Comparison of ENCODE assay signal across 29 cellular contexts in the genomic region with DNA sequence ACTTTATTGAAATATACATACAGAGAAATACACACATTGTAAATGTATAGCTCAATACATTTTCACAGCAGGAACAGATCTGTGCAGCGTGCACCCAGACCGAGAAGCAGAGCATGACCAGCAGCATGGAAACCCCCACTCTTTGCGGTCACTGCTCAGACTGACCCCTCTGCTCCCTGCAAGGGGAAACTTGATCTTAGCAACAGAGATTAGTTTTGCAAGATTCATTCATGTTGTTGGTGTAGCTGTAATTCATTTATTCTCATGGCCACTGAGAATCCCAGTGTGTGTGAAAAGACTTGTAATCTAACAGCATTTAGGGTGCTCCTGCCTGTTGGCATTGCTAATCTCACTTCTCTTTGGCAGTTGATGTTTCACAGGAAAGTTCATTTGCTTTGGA.
"Had no signal": no experiment of that assay in that cellular context is flagged by ENCODE, and none has a peak within 500 bp of the region (broad histone marks: within the 10 kb centered on the region; RNA-seq: fewer than 3 reads in every experiment).

No MANE protein-coding gene starts in this region.

- H3K27ac Mint-ChIP-seq: activated CD4-positive, alpha-beta memory T cell treated with anti-CD3 and anti-CD28 coated beads for 36 hours; activated CD4-positive, alpha-beta T cell treated with anti-CD3 and anti-CD28 coated beads for 36 hours; activated CD4-positive, alpha-beta T cell treated with anti-CD3 and anti-CD28 coated beads, Interleukin-2, amount 10 ng/mL, durations not matched to agents 24 days and 14 days; activated CD8-positive, alpha-beta T cell treated with anti-CD3 and anti-CD28 coated beads, Interleukin-2, amount 10 ng/mL, durations not matched to agents 7 days and 5 days; activated naive CD8-positive, alpha-beta T cell treated with anti-CD3 and anti-CD28 coated beads, Interleukin-2, amount 10 ng/mL, durations not matched to agents 7 days and 5 days; brain; effector memory CD8-positive, alpha-beta T cell had no signal

- H3K27me3 Mint-ChIP-seq: activated CD4-positive, alpha-beta memory T cell treated with anti-CD3 and anti-CD28 coated beads for 36 hours; activated CD4-positive, alpha-beta T cell treated with anti-CD3 and anti-CD28 coated beads for 36 hours; activated CD4-positive, alpha-beta T cell treated with anti-CD3 and anti-CD28 coated beads, Interleukin-2, amount 10 ng/mL, durations not matched to agents 24 days and 14 days; activated naive CD4-positive, alpha-beta T cell treated with anti-CD3 and anti-CD28 coated beads, Interleukin-2, amount 10 ng/mL, durations not matched to agents 7 days and 5 days; activated naive CD8-positive, alpha-beta T cell treated with anti-CD3 and anti-CD28 coated beads, Interleukin-2, amount 10 ng/mL, durations not matched to agents 7 days and 5 days; brain; effector memory CD8-positive, alpha-beta T cell had no signal

- H3K27ac ChIP-seq: ascending aorta, breast epithelium, cardiac muscle cell, esophagus muscularis mucosa, foreskin keratinocyte, gastrocnemius medialis, heart left ventricle had no signal

- H3K9me3 Mint-ChIP-seq: activated CD4-positive, alpha-beta memory T cell treated with anti-CD3 and anti-CD28 coated beads for 36 hours; activated CD4-positive, alpha-beta T cell treated with anti-CD3 and anti-CD28 coated beads, Interleukin-2, amount 10 ng/mL, durations not matched to agents 24 days and 14 days; activated naive CD4-positive, alpha-beta T cell treated with anti-CD3 and anti-CD28 coated beads, Interleukin-2, amount 10 ng/mL, durations not matched to agents 7 days and 5 days; activated naive CD4-positive, alpha-beta T cell treated with anti-CD3 and anti-CD28 coated beads, Interleukin-2, amount 50 U/mL, for 72 hours; activated naive CD8-positive, alpha-beta T cell treated with anti-CD3 and anti-CD28 coated beads, Interleukin-2, amount 10 ng/mL, durations not matched to agents 7 days and 5 days; brain; effector memory CD8-positive, alpha-beta T cell had no signal

- H3K4me3 ChIP-seq: ascending aorta, breast epithelium, cardiac muscle cell, esophagus muscularis mucosa, gastrocnemius medialis, heart left ventricle had no signal

- H3K4me3 Mint-ChIP-seq: activated CD4-positive, alpha-beta memory T cell treated with anti-CD3 and anti-CD28 coated beads for 36 hours; activated CD4-positive, alpha-beta T cell treated with anti-CD3 and anti-CD28 coated beads for 36 hours; activated CD4-positive, alpha-beta T cell treated with anti-CD3 and anti-CD28 coated beads, Interleukin-2, amount 10 ng/mL, durations not matched to agents 24 days and 14 days; activated CD8-positive, alpha-beta T cell treated with anti-CD3 and anti-CD28 coated beads, Interleukin-2, amount 10 ng/mL, durations not matched to agents 7 days and 5 days; activated naive CD4-positive, alpha-beta T cell treated with anti-CD3 and anti-CD28 coated beads, Interleukin-2, amount 10 ng/mL, durations not matched to agents 7 days and 5 days; activated naive CD8-positive, alpha-beta T cell treated with anti-CD3 and anti-CD28 coated beads, Interleukin-2, amount 10 ng/mL, durations not matched to agents 7 days and 5 days; brain; effector memory CD8-positive, alpha-beta T cell had no signal

- DNase-seq: activated CD4-positive, alpha-beta memory T cell treated with anti-CD3 and anti-CD28 coated beads for 36 hours; activated CD4-positive, alpha-beta T cell treated with anti-CD3 and anti-CD28 coated beads for 36 hours; activated CD4-positive, alpha-beta T cell treated with anti-CD3 and anti-CD28 coated beads, Interleukin-2, amount 10 ng/mL, durations not matched to agents 24 days and 14 days; activated CD4-positive, CD25-positive, alpha-beta regulatory T cell; activated CD4-positive, CD25-positive, alpha-beta regulatory T cell treated with anti-CD3 and anti-CD28 coated beads, Interleukin-2, amount 50 U/mL, for 72 hours; activated CD8-positive, alpha-beta T cell treated with anti-CD3 and anti-CD28 coated beads, Interleukin-2, amount 10 ng/mL, durations not matched to agents 7 days and 5 days; activated gamma-delta T cell; activated naive CD4-positive, alpha-beta T cell; activated naive CD4-positive, alpha-beta T cell treated with anti-CD3 and anti-CD28 coated beads, Interleukin-2, amount 10 ng/mL, durations not matched to agents 7 days and 5 days; activated naive CD8-positive, alpha-beta T cell treated with anti-CD3 and anti-CD28 coated beads, Interleukin-2, amount 10 ng/mL, durations not matched to agents 7 days and 5 days; activated T-cell treated with anti-CD3 and anti-CD28 coated beads, Interleukin-2, amount 50 U/mL, for 48 hours; central memory CD4-positive, alpha-beta T cell; cerebellar nuclear complex; cortex of kidney; dermis blood vessel endothelial cell; effector CD4-positive, alpha-beta T cell; effector memory CD8-positive, alpha-beta T cell; erythroblast; foreskin keratinocyte; gastrocnemius medialis; glutamatergic neuron; T-helper 2 cell had no signal
